Comparison of ENCODE assay signal across 1 cellular context in the genomic region with DNA sequence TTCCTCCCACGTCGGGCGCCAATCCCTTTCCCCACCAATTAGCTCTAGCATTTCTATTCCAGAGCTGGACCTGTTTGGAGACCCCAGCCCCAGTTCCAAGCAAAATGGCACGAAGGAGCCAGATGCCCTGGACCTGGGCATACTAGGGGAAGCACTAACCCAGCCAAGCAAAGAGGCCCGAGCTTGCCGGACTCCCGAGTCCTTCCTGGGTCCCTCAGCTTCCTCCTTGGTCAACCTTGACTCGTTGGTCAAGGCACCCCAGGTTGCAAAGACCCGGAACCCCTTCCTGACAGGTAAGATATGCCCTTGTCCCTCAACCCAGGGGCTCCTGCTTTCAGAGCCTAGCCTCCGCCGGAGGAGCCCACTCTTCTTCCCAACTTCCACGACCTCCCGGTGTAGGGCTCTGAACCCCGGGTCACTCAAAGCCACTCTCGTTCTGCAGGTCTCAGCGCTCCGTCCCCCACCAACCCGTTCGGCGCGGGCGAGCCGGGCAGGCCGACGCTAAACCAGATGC.
TF ChIP-seq lines count a peak whose summit lies in the region.

No MANE protein-coding gene starts in this region.

TF ChIP-seq in endothelial cell of umbilical vein, 7 proteins besides CTCF, POLR2A, EP300 and RAD21:
- no peak for TF ChIP-seq POLR2AphosphoS5 (IDR thresholded peaks at IDR 0.05; ENCODE audit: insufficient read depth, low read depth, low read length)
- TF ChIP-seq, protein P1, sequence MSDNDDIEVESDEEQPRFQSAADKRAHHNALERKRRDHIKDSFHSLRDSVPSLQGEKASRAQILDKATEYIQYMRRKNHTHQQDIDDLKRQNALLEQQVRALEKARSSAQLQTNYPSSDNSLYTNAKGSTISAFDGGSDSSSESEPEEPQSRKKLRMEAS (IDR thresholded peaks at IDR 0.05; ENCODE audit: insufficient read depth, insufficient read length): no peak
- no peak for TF ChIP-seq FOS (IDR thresholded peaks at IDR 0.05; ENCODE audit: borderline replicate concordance, insufficient read depth, low read length)
- no peak for TF ChIP-seq JUN (IDR thresholded peaks at IDR 0.05; ENCODE audit: borderline replicate concordance, insufficient read depth, insufficient read length, low read depth)
- no peak for TF ChIP-seq MYC (IDR thresholded peaks at IDR 0.05; ENCODE audit: low read depth, low read length)
